In the genomic region with DNA sequence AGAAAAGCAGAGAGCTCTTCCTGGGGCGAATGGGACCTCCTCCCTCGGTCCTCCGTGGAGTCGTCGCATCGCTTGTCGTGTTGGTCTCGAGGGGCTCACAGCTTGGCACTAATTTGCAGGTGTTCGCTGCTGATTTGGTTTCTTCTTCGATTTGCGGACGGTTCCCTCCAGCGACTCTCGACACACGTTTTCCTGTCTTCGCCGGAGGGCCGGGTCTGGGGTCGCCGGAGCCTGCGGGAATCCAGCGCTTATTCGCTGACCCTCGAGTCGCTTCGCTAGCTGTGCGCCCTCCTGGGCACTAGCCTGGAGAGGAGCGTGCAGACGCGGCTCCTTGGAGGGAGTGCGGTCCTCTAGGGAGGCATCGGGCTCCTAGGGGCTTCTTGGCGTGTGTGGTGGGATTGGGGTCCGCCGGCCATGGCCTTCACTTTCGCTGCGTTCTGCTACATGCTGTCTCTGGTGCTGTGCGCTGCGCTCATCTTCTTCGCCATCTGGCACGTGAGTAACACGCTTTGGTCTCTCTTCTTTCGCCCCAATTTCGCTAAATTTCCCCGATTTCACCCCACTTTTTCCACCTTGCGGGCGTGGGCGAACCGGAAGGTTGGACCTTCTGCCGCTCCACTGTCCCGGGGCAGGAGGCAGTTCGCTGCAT, we compare ENCODE assay signal across 8 cellular contexts. TPM values are rescaled to one million over a fixed set of nuclear protein-coding genes. Genes with fewer than 3 reads are reported as not detected.
DNase-seq lines count a peak whose midpoint lies in the region; ATAC-seq and TF ChIP-seq lines count a peak whose summit lies in the region.

No MANE protein-coding gene starts in this region.

- no peaks in the 10 kb centered on the region for H3K4me1 ChIP-seq in Panc1 (ENCODE audit: control insufficient read depth, insufficient read depth, low read length)
- no peaks in the 10 kb centered on the region for H3K4me1 ChIP-seq in endocrine pancreas (ENCODE audit: control insufficient read depth, insufficient read depth, low read length)
- H3K4me1 ChIP-seq in rectal smooth muscle tissue (ENCODE audit: control insufficient read depth, insufficient read depth, low read length) = no peaks in the 10 kb centered on the region

- H3K36me3 ChIP-seq in Panc1 (ENCODE audit: control insufficient read depth, insufficient read depth, low read length) (no peaks in the 10 kb centered on the region), endocrine pancreas (ENCODE audit: control insufficient read depth, insufficient read depth, low read length) (no peaks in the 10 kb centered on the region), rectal smooth muscle tissue (ENCODE audit: control insufficient read depth, insufficient read depth, low read length) (no peaks in the 10 kb centered on the region)

- DNase-seq in GM03348 (ENCODE audit: low spot score) (peak; percentile 35), Panc1 (ENCODE audit: low read depth, low spot score) (no peak), DMS53 (lab: John Stamatoyannopoulos, UW) (no peak), DMS114 treated with DMSO at 0.1 percent for 48 hours (lab: John Stamatoyannopoulos, UW; ENCODE audit: unreplicated experiment) (no peak), NCI-H345 (lab: John Stamatoyannopoulos, UW) (no peak)
- DNase-seq in activated CD4-positive, CD25-positive, alpha-beta regulatory T cell treated with anti-CD3 and anti-CD28 coated beads, Interleukin-2, amount 50 U/mL, for 72 hours = no peak

- H3K27ac ChIP-seq in Panc1 (ENCODE audit: low read length) = no peak overlapping the region
- H3K27ac ChIP-seq in rectal smooth muscle tissue (ENCODE audit: low read depth, low read length) = no peak overlapping the region

- no TSS peak for BruUV-seq in Panc1 (replicated peaks; lab: Mats Ljungman, UMichigan)

- CTCF ChIA-PET in Panc1 (lab: Charles Lee) = no interaction called here

- H3K9me3 ChIP-seq in Panc1 (ENCODE audit: control insufficient read depth, insufficient read depth, low read depth, low read length) (no peaks in the 10 kb centered on the region), endocrine pancreas (ENCODE audit: control insufficient read depth, low read length) (no peaks in the 10 kb centered on the region)

- H3K9ac ChIP-seq in endocrine pancreas (ENCODE audit: control insufficient read depth, insufficient read depth, low read length) (peak overlapping the region; percentile 65), rectal smooth muscle tissue (ENCODE audit: low read length) (no peak overlapping the region)

- TF ChIP-seq CTCF in Panc1 (IDR thresholded peaks at IDR 0.05) = no peak

- H3K4me3 ChIP-seq in Panc1 (ENCODE audit: low read depth in 2 of 2, low read length in 2 of 2) = peak overlapping the region; percentile 44 to 58
- peak overlapping the region; percentile 52 for H3K4me3 ChIP-seq in endocrine pancreas (ENCODE audit: control insufficient read depth, insufficient read depth, low read length)
- peak overlapping the region; percentile 6 for H3K4me3 ChIP-seq in rectal smooth muscle tissue (ENCODE audit: low read length)

- in situ Hi-C loops in Panc1 (cut with HindIII; ENCODE audit: low pct_unique_long_range_greater_than_20kb, low sequenced_read_pairs) = no loop called here

- intact Hi-C loops in Panc1 (cut with micrococcal nuclease; ENCODE audit: unreplicated experiment) = no loop called here

- POLR2A ChIA-PET in Panc1 (lab: Charles Lee) = interaction anchor here (0.6 kb wide), 1 partner anchor 374 kb away, joined by 4 read pairs; no protein-coding TSS in a partner anchor

- ATAC-seq in Panc1 = no peak

- peaks cover 12% of the 10 kb centered on the region for H3K27me3 ChIP-seq in Panc1 (ENCODE audit: control insufficient read depth, insufficient read depth, low read length)
- H3K27me3 ChIP-seq in endocrine pancreas (ENCODE audit: control insufficient read depth, insufficient read depth, low read length) = no peaks in the 10 kb centered on the region
- H3K27me3 ChIP-seq in rectal smooth muscle tissue (ENCODE audit: control insufficient read depth, insufficient read depth, low read length) = peaks cover 6% of the 10 kb centered on the region

RNA-seq across cellular contexts. Expression of a gene that starts 0.8 kb away (rescaled TPM):
- total RNA-seq in Panc1 (2021; ENCODE audit: unreplicated experiment) = 3.7 TPM
- 5.9 TPM for polyA plus RNA-seq in Panc1 (2012; ENCODE audit: insufficient read length)
